In genomic region chr22:38937541-38937940, GRCh38 we compare ENCODE assay signal across 19 cellular contexts. TPM values are rescaled to one million over a fixed set of nuclear protein-coding genes. Genes with fewer than 3 reads are reported as not detected.
DNase-seq lines count a peak whose midpoint lies in the region; ATAC-seq, FAIRE-seq and TF ChIP-seq lines count a peak whose summit lies in the region.
"Had no signal": no experiment of that assay in that cellular context is flagged by ENCODE, and none has a peak within 500 bp of the region (broad histone marks: within the 10 kb centered on the region; RNA-seq: fewer than 3 reads in every experiment).

No MANE protein-coding gene starts in this region.

- CTCF ChIA-PET in WTC11 (lab: Charles Lee), result interaction anchor here (1.8 kb wide), 1 partner anchor 67 kb away, joined by 4 read pairs; no protein-coding TSS in a partner anchor

- no peaks in the 10 kb centered on the region for H3K9me3 ChIP-seq in WERI-Rb-1 (ENCODE audit: severe bottlenecking)
- H3K9me3 ChIP-seq: SJCRH30 had no signal

- TF ChIP-seq POLR2A in GM12891 (IDR thresholded peaks at IDR 0.05; ENCODE audit: low read depth, low read length), result no peak

- FAIRE-seq in GM12891 (lab: Jason Lieb, UNC), result peak; percentile 65

- 0 out of 2 replicates have a peak, but pooled peaks cover 3% of the 10 kb centered on the region for H3K4me1 Mint-ChIP-seq in WTC11
- H3K4me1 Mint-ChIP-seq in endothelial cell (ENCODE audit: unreplicated experiment), result peaks cover 4% of the 10 kb centered on the region
- peaks cover 46% of the 10 kb centered on the region for H3K4me1 Mint-ChIP-seq in nephron progenitor cell

- H3K27ac ChIP-seq in substantia nigra (ENCODE audit: low read depth, low read length, poor library complexity, severe bottlenecking) (no peak overlapping the region), WERI-Rb-1 (no peak overlapping the region)
- H3K27ac ChIP-seq: PC-9, SJCRH30 had no signal

- in situ Hi-C loops in ACHN (cut with HindIII; ENCODE audit: low pct_ligation_motif_present, low pct_unique_long_range_greater_than_20kb, low sequenced_read_pairs), result no loop called here

- no peaks in the 10 kb centered on the region for H3K27me3 ChIP-seq in WERI-Rb-1 (ENCODE audit: insufficient read depth, low read depth, severe bottlenecking)
- H3K27me3 ChIP-seq: SJCRH30 had no signal

- H3K36me3 ChIP-seq in WERI-Rb-1, result no peaks in the 10 kb centered on the region
- H3K36me3 ChIP-seq: SJCRH30 had no signal

- H3K27me3 Mint-ChIP-seq in WTC11 (ENCODE audit: low read depth) (peaks cover 5% of the 10 kb centered on the region; the same call in 1 of the 2 replicates), endothelial cell (ENCODE audit: unreplicated experiment) (peaks cover 4% of the 10 kb centered on the region), nephron progenitor cell (ENCODE audit: low read depth, poor library complexity) (peaks cover 28% of the 10 kb centered on the region)

- DNase-seq in GM12891 (ENCODE audit: insufficient read length, low spot score), result no peak
- no peak for DNase-seq in WTC11 (ENCODE audit: low spot score)
- no peak for DNase-seq in endothelial cell (ENCODE audit: low spot score)
- no peak for DNase-seq in nephron progenitor cell
- DNase-seq in substantia nigra (lab: John Stamatoyannopoulos, UW), result no peak
- DNase-seq in amniotic stem cell (lab: John Stamatoyannopoulos, UW), result no peak
- DNase-seq in WERI-Rb-1, result no peak
- DNase-seq in ACHN, result no peak
- DNase-seq: AML-193, COR-L47, DMS153, HCEC 1CT, KG1, NCI-H1436 treated with DMSO at 0.1 percent for 48 hours, NCI-H2081 treated with DMSO at 0.1 percent for 48 hours, NCI-H524, PC-9, SJCRH30 had no signal

- ATAC-seq in WTC11, result no peak

- POLR2A ChIA-PET in WTC11 (lab: Charles Lee), result no interaction called here

- H3K4me3 Mint-ChIP-seq in WTC11 (no peak overlapping the region), endothelial cell (ENCODE audit: unreplicated experiment) (peak overlapping the region; percentile 16), nephron progenitor cell (no peak overlapping the region)

- H3K36me3 Mint-ChIP-seq in WTC11, result no peaks in the 10 kb centered on the region
- no peaks in the 10 kb centered on the region for H3K36me3 Mint-ChIP-seq in endothelial cell (ENCODE audit: low read depth, unreplicated experiment)
- no peaks in the 10 kb centered on the region for H3K36me3 Mint-ChIP-seq in nephron progenitor cell (ENCODE audit: low read depth)

- H3K27ac Mint-ChIP-seq in WTC11 (no peak overlapping the region), endothelial cell (ENCODE audit: unreplicated experiment) (no peak overlapping the region), nephron progenitor cell (peak overlapping the region; percentile 21)

- TF ChIP-seq CTCF in WTC11 (IDR thresholded peaks at IDR 0.05) (no peak), endothelial cell (IDR thresholded peaks at IDR 0.05; ENCODE audit: unreplicated experiment) (no peak), nephron progenitor cell (IDR thresholded peaks at IDR 0.05) (no peak), WERI-Rb-1 (IDR thresholded peaks at IDR 0.05; ENCODE audit: low read depth, low read length) (no peak)

- H3K4me3 ChIP-seq in WERI-Rb-1 (ENCODE audit: low read depth, low read length), result no peak overlapping the region
- H3K4me3 ChIP-seq: PC-9, SJCRH30 had no signal

- H3K9me3 Mint-ChIP-seq in WTC11 (peaks cover 3% of the 10 kb centered on the region; the same call in 1 of the 2 replicates), endothelial cell (ENCODE audit: unreplicated experiment) (no peaks in the 10 kb centered on the region), nephron progenitor cell (peaks cover 7% of the 10 kb centered on the region)

TF ChIP-seq in GM12891, 5 proteins besides CTCF, POLR2A, EP300 and RAD21:
- TF ChIP-seq TAF1 (IDR thresholded peaks at IDR 0.05; ENCODE audit: low read depth, low read length), result no peak
- peak; percentile 48; the same call in 1 of the 2 replicates for TF ChIP-seq POU2F2 (IDR thresholded peaks at IDR 0.05; ENCODE audit: low read depth, low read length)

TF ChIP-seq in WTC11, 78 proteins besides CTCF, POLR2A, EP300 and RAD21:
- TF ChIP-seq E2F1 (CRISPR knock-in tag; IDR thresholded peaks at IDR 0.05), result no peak
- no peak for TF ChIP-seq FOXP4 (CRISPR knock-in tag; IDR thresholded peaks at IDR 0.05)
- TF ChIP-seq ZBTB43 (CRISPR knock-in tag; IDR thresholded peaks at IDR 0.05), result peak; percentile 87; the same call in 1 of the 2 replicates
- no peak for TF ChIP-seq E2F4 (CRISPR knock-in tag; IDR thresholded peaks at IDR 0.05; ENCODE audit: borderline replicate concordance, low read depth)
- TF ChIP-seq ZSCAN18 (CRISPR knock-in tag; IDR thresholded peaks at IDR 0.05), result no peak
- TF ChIP-seq NFE2L1 (CRISPR knock-in tag; IDR thresholded peaks at IDR 0.05), result 0 out of 2 replicates have a peak, but pooled peaks have one; percentile 49

RNA-seq across cellular contexts. Expression of gene APOBEC3A, which starts 19.9 kb away (rescaled TPM):
- polyA plus RNA-seq in GM12891 (2012; ENCODE audit: low read depth, missing spikeins), result 0.13 TPM
- total RNA-seq in WTC11 (2021) (not detected in 3 replicates), endothelial cell (ENCODE audit: unreplicated experiment) (not detected)
- total RNA-seq: M059J, PC-9, SJCRH30 had no signal

RNA-seq across cellular contexts. Expression of gene APOBEC3B, which starts 44.6 kb away (rescaled TPM):
- polyA plus RNA-seq in GM12891 (2012; ENCODE audit: low read depth, missing spikeins), result 23.0 TPM
- total RNA-seq in WTC11 (2021), result 4.0 to 7.5 TPM (median 6.4 TPM) in 3 replicates
- total RNA-seq in endothelial cell (ENCODE audit: unreplicated experiment), result 1.0 TPM
